Comparison of ENCODE assay signal across 21 cellular contexts in the genomic region with DNA sequence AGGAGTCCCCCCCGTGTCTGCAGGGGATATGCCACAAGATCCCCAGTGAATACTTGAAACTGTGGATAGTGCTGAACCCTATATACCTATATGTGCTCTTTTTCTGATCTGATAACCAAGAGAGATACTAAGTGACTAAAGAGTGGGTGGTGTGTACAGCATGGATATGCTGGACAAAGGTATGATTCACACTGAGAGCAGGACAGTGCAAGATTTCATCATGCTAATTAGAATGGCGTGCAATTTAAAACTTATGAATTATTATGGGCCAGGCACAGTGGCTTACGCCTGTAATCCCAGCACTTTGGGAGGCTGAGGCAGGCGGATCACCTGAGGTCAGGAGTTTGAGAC.
DNase-seq lines count a peak whose midpoint lies in the region; ATAC-seq, FAIRE-seq and TF ChIP-seq lines count a peak whose summit lies in the region.
"Had no signal": no experiment of that assay in that cellular context is flagged by ENCODE, and none has a peak within 500 bp of the region (broad histone marks: within the 10 kb centered on the region; RNA-seq: fewer than 3 reads in every experiment).

No MANE protein-coding gene starts in this region.

- no peaks in the 10 kb centered on the region; the same call in 1 of the 2 replicates for H3K9me3 ChIP-seq in K562 (replicated peaks; ENCODE audit: control insufficient read depth, insufficient read depth, low read depth, low read length)
- H3K9me3 ChIP-seq in body of pancreas = no peaks in the 10 kb centered on the region
- H3K9me3 ChIP-seq: tibial nerve had no signal

- no peak for TF ChIP-seq RAD21 in K562 (CRISPR knock-in tag; conservative IDR thresholded peaks at IDR 0.05 in 1 of 2, IDR thresholded peaks at IDR 0.05 in 1 of 2)

- no TSS peak for BruUV-seq in K562 (replicated peaks; lab: Mats Ljungman, UMichigan)

- H3K27me3 ChIP-seq in K562 (ENCODE audit: control insufficient read depth in 2 of 2, insufficient read depth in 2 of 2, low read length in 2 of 2) = no peaks in the 10 kb centered on the region
- H3K27me3 ChIP-seq in foreskin keratinocyte = no peaks in the 10 kb centered on the region
- no peaks in the 10 kb centered on the region for H3K27me3 ChIP-seq in body of pancreas
- H3K27me3 ChIP-seq: tibial nerve had no signal

- TF ChIP-seq CTCF in K562 (IDR thresholded peaks at IDR 0.05 in 2 of 3, conservative IDR thresholded peaks at IDR 0.05 in 1 of 3; ENCODE audit: insufficient read depth in 2 of 3, low read depth in 1 of 3, low read length in 3 of 3) (no peak), foreskin keratinocyte (conservative IDR thresholded peaks at IDR 0.05) (no peak), body of pancreas (IDR thresholded peaks at IDR 0.05) (no peak)

- no peaks in the 10 kb centered on the region for H3K36me3 ChIP-seq in K562 (ENCODE audit: control insufficient read depth, insufficient read depth, low read length)
- no peaks in the 10 kb centered on the region for H3K36me3 ChIP-seq in body of pancreas (replicated peaks in 1 of 2; ENCODE audit: insufficient read depth in 1 of 2, low read depth in 2 of 2)
- H3K36me3 ChIP-seq: tibial nerve had no signal

- in situ Hi-C loops in K562 (cut with MboI) = no loop called here

- H3K79me2 ChIP-seq in K562 (ENCODE audit: control insufficient read depth, insufficient read depth, low read length) = no peaks in the 10 kb centered on the region

- FAIRE-seq in K562 (lab: Jason Lieb, UNC) = no peak
- FAIRE-seq: small intestine had no signal

- DNase-seq in A172 (ENCODE audit: low spot score) = peak; percentile 39
- DNase-seq in HS-5 (ENCODE audit: low read depth) = peak; percentile 68
- no peak for DNase-seq in K562 (ENCODE audit: extremely low read depth in 1 of 4, low spot score in 3 of 4)
- peak; percentile 64 to 87 for DNase-seq in foreskin keratinocyte
- DNase-seq in NCI-H1417 treated with DMSO at 0.1 percent for 48 hours (lab: John Stamatoyannopoulos, UW) = no peak
- no peak for DNase-seq in left lobe of liver (ENCODE audit: low spot score)
- DNase-seq in NCI-H1930 (lab: John Stamatoyannopoulos, UW) = no peak
- no peak for DNase-seq in body of pancreas
- DNase-seq: 8988T; activated CD8-positive, alpha-beta memory T cell treated with anti-CD3 and anti-CD28 coated beads for 24 hours; CD4-positive, alpha-beta T cell; DND-41; erythroblast; hypothalamus; Kasumi-1; NCI-H1436; small intestine; stimulated activated naive CD4-positive, alpha-beta T cell had no signal

- H3K9me1 ChIP-seq in K562 (ENCODE audit: control insufficient read depth, insufficient read depth, low read length) = no peaks in the 10 kb centered on the region

- intact Hi-C loops in K562 (cut with micrococcal nuclease) = no loop called here
- intact Hi-C loops in body of pancreas (cut with DNase I) = no loop called here

- H3K9ac ChIP-seq in K562 (ENCODE audit: insufficient read depth in 1 of 2, low read depth in 2 of 2, low read length in 2 of 2) = no peak overlapping the region

- no peak overlapping the region for H3K4me2 ChIP-seq in K562 (ENCODE audit: insufficient read depth, low read length)

- ATAC-seq in K562 (no peak), foreskin keratinocyte (peak; percentile 96), left lobe of liver (no peak), body of pancreas (no peak)
- ATAC-seq: activated T-helper 17 cell treated with anti-CD3 and anti-CD28 coated beads, Interleukin-2, amount 50 U/mL, for 72 hours; WTC11 had no signal

- no peak for TF ChIP-seq EP300 in K562 (IDR thresholded peaks at IDR 0.05; ENCODE audit: low read length)

- POLR2A ChIA-PET in K562 (lab: Yijun Ruan, JAX) = no interaction called here

- no peak for TF ChIP-seq POLR2A in K562 (conservative IDR thresholded peaks at IDR 0.05)
- no peak for TF ChIP-seq POLR2A in body of pancreas (IDR thresholded peaks at IDR 0.05)

- H3K4me3 ChIP-seq in K562 (no peak overlapping the region), body of pancreas (no peak overlapping the region)
- H3K4me3 ChIP-seq: tibial nerve had no signal

- H2AFZ ChIP-seq in K562 (ENCODE audit: low read depth, low read length) = no peak overlapping the region

- H3K4me1 ChIP-seq in K562 (replicated peaks in 1 of 2; ENCODE audit: control insufficient read depth in 2 of 2, insufficient read depth in 2 of 2, low read length in 2 of 2) (no peaks in the 10 kb centered on the region), foreskin keratinocyte (peaks cover 15% of the 10 kb centered on the region), body of pancreas (no peaks in the 10 kb centered on the region)

- CTCF ChIA-PET in K562 (lab: Yijun Ruan, JAX; ENCODE audit: low intra/inter-chr PET ratio) = no interaction called here

- WGBS in K562 (ENCODE audit: insufficient coverage, low coverage, missing lambda C conversion rate) = 25% methylated on average over 4 of the region's 4 CpGs
- WGBS in body of pancreas, 2 donors = 80 to 94% methylated on average over 4 of the region's 4 CpGs

- H4K20me1 ChIP-seq in K562 (replicated peaks; ENCODE audit: control insufficient read depth, insufficient read depth, low read length) = no peaks in the 10 kb centered on the region

- H3K27ac ChIP-seq in K562 (ENCODE audit: extremely low read depth, low read depth, low read length) = no peak overlapping the region
- H3K27ac ChIP-seq in foreskin keratinocyte = peak overlapping the region; percentile 51
- no peak overlapping the region for H3K27ac ChIP-seq in body of pancreas
- H3K27ac ChIP-seq: tibial nerve had no signal

TF ChIP-seq in K562, 482 proteins besides CTCF, POLR2A, EP300 and RAD21:
- TF ChIP-seq, protein P1, sequence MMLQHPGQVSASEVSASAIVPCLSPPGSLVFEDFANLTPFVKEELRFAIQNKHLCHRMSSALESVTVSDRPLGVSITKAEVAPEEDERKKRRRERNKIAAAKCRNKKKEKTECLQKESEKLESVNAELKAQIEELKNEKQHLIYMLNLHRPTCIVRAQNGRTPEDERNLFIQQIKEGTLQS (IDR thresholded peaks at IDR 0.05) = 0 out of 2 replicates have a peak, but pooled peaks have one; percentile 46
- TF ChIP-seq, protein P1 (CRISPR knock-in tag; conservative IDR thresholded peaks at IDR 0.05) = no peak
- TF ChIP-seq SP2 (IDR thresholded peaks at IDR 0.05; ENCODE audit: extremely low read depth, low read depth, low read length, poor library complexity, severe bottlenecking) (no peak), ZNF124 (CRISPR knock-in tag; IDR thresholded peaks at IDR 0.05) (no peak), CEBPG (CRISPR knock-in tag; IDR thresholded peaks at IDR 0.05) (no peak), CEBPG (tag; conservative IDR thresholded peaks at IDR 0.05 in 1 of 2, IDR thresholded peaks at IDR 0.05 in 1 of 2) (peak in 1 of 2 experiments; percentile 61; a peak in 2 of 4 replicates), FOSL1 (tag; conservative IDR thresholded peaks at IDR 0.05) (peak; percentile 84), ZFP30 (CRISPR knock-in tag; IDR thresholded peaks at IDR 0.05; ENCODE audit: borderline replicate concordance) (no peak), EP400 (IDR thresholded peaks at IDR 0.05) (no peak)
- TF ChIP-seq, protein P2, sequence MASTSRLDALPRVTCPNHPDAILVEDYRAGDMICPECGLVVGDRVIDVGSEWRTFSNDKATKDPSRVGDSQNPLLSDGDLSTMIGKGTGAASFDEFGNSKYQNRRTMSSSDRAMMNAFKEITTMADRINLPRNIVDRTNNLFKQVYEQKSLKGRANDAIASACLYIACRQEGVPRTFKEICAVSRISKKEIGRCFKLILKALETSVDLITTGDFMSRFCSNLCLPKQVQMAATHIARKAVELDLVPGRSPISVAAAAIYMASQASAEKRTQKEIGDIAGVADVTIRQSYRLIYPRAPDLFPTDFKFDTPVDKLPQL (IDR thresholded peaks at IDR 0.05; ENCODE audit: extremely low read depth, insufficient read length) = no peak
- TF ChIP-seq, protein P3, sequence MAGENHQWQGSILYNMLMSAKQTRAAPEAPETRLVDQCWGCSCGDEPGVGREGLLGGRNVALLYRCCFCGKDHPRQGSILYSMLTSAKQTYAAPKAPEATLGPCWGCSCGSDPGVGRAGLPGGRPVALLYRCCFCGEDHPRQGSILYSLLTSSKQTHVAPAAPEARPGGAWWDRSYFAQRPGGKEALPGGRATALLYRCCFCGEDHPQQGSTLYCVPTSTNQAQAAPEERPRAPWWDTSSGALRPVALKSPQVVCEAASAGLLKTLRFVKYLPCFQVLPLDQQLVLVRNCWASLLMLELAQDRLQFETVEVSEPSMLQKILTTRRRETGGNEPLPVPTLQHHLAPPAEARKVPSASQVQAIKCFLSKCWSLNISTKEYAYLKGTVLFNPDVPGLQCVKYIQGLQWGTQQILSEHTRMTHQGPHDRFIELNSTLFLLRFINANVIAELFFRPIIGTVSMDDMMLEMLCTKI (IDR thresholded peaks at IDR 0.05; ENCODE audit: partially characterized antibody) = no peak
- TF ChIP-seq, protein P4, sequence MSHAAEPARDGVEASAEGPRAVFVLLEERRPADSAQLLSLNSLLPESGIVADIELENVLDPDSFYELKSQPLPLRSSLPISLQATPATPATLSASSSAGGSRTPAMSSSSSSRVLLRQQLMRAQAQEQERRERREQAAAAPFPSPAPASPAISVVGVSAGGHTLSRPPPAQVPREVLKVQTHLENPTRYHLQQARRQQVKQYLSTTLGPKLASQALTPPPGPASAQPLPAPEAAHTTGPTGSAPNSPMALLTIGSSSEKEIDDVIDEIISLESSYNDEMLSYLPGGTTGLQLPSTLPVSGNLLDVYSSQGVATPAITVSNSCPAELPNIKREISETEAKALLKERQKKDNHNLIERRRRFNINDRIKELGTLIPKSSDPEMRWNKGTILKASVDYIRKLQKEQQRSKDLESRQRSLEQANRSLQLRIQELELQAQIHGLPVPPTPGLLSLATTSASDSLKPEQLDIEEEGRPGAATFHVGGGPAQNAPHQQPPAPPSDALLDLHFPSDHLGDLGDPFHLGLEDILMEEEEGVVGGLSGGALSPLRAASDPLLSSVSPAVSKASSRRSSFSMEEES (CRISPR knock-in tag; IDR thresholded peaks at IDR 0.05) = no peak

Comparison
In these comparisons a context has a peak if more than half of its experiments do, and no peak if none do; other contexts are left out.
1. DNase-seq: peak in A172 (single experiment), HS-5 (single experiment) and foreskin keratinocyte (2 of 2); none in K562 (0 of 4), NCI-H1417 treated with DMSO at 0.1 percent for 48 hours (single experiment), left lobe of liver (single experiment), NCI-H1930 (0 of 2) and body of pancreas (0 of 4).